In the genomic region with DNA sequence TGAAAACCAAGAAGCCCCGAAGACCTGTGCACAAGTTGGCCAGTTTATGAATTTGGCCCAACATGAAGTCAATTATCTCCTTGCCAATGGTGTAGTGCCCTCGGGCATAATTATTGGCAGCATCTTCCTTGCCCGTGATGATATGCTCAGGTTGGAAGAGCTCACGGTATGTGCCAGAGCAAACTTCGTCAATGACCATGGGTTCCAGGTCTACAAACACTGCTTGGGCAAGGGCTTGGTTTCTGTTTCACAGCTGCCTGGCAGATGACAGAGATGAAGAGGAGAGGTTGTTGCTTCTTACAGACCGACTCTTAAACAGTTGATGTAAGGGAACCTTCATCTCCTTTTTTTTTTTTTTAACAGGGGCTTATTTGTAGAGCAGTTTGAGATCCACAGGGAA, we compare ENCODE assay signal across 22 cellular contexts.
A peak's percentile ranks its signal among the peaks of the same experiment; 100 is the strongest.
DNase-seq lines count a peak whose midpoint lies in the region; ATAC-seq, FAIRE-seq and TF ChIP-seq lines count a peak whose summit lies in the region.
"Had no signal": no experiment of that assay in that cellular context is flagged by ENCODE, and none has a peak within 500 bp of the region (broad histone marks: within the 10 kb centered on the region; RNA-seq: fewer than 3 reads in every experiment).

No MANE protein-coding gene starts in this region.

- H3K4me2 ChIP-seq in A549 = no peak overlapping the region
- H3K4me2 ChIP-seq: BLaER1 had no signal

- TF ChIP-seq CTCF in A549 (IDR thresholded peaks at IDR 0.05) = no peak

- no peaks in the 10 kb centered on the region for H3K4me1 ChIP-seq in A549
- H3K4me1 ChIP-seq: BE2C, BLaER1 had no signal

- no peak for TF ChIP-seq POLR2A in A549 (IDR thresholded peaks at IDR 0.05; ENCODE audit: low read length)

- DNase-seq in NCI-H2029 (lab: John Stamatoyannopoulos, UW) (peak; percentile 0), NCI-H2029 treated with DMSO at 0.1 percent for 48 hours (lab: John Stamatoyannopoulos, UW) (no peak), A549 (ENCODE audit: low read depth in 1 of 2, low spot score in 1 of 2) (no peak), left lobe of liver (ENCODE audit: low spot score) (peak; percentile 51), anterior cingulate cortex (lab: John Stamatoyannopoulos, UW) (no peak)
- DNase-seq: ACHN; BE2C; C1 segment of cervical spinal cord; CD4-positive, CD25-positive, alpha-beta regulatory T cell; CD8-positive, alpha-beta memory T cell; COR-L47; DMS 273 treated with DMSO at 0.1 percent for 48 hours; DMS153; DMS53; DMS79; DND-41; EL; GDM1 had no signal

- no peak overlapping the region for H3K27ac ChIP-seq in A549
- H3K27ac ChIP-seq: 22Rv1, BLaER1 had no signal

- FAIRE-seq in A549 (lab: Jason Lieb, UNC) = peak; percentile 74
- FAIRE-seq: GM12878, GM12892 had no signal

- H3K4me3 ChIP-seq in A549 = no peak overlapping the region
- H3K4me3 ChIP-seq: BLaER1, GM12878 had no signal

- no peak for TF ChIP-seq RAD21 in A549 (conservative IDR thresholded peaks at IDR 0.05 in 1 of 2, IDR thresholded peaks at IDR 0.05 in 1 of 2)

- H3K9me3 ChIP-seq in A549 = no peaks in the 10 kb centered on the region
- H3K9me3 ChIP-seq: BE2C had no signal

- CTCF ChIA-PET in A549 (lab: Yijun Ruan, JAX) = interaction anchor here (1.2 kb wide), 1 partner anchor 28 kb away, joined by 3 read pairs; no protein-coding TSS in a partner anchor

- ATAC-seq in A549 = no peak
- ATAC-seq in left lobe of liver = peak; percentile 95
- ATAC-seq: GM12878 had no signal

- no peak for TF ChIP-seq EP300 in A549 (IDR thresholded peaks at IDR 0.05)

- 44% methylated on average over 6 of the region's 6 CpGs for WGBS in A549 (ENCODE audit: missing lambda C conversion rate)

- POLR2A ChIA-PET in A549 (lab: Yijun Ruan, JAX) = no interaction called here

TF ChIP-seq in A549, 52 proteins besides CTCF, POLR2A, EP300 and RAD21:
- TF ChIP-seq EHMT2 (IDR thresholded peaks at IDR 0.05; ENCODE audit: low read depth) (no peak), HDAC2 (IDR thresholded peaks at IDR 0.05) (no peak), NFE2L2 (conservative IDR thresholded peaks at IDR 0.05; ENCODE audit: low read length) (no peak), HEYL (CRISPR knock-in tag; IDR thresholded peaks at IDR 0.05) (no peak)

Comparison
In these comparisons a context has a peak if more than half of its experiments do, and no peak if none do; other contexts are left out.
1. DNase-seq: peak in NCI-H2029 (single experiment) and left lobe of liver (single experiment); none in NCI-H2029 treated with DMSO at 0.1 percent for 48 hours (single experiment), A549 (0 of 2) and anterior cingulate cortex (0 of 58).